ENCODE assay signal across 8 cellular contexts in genomic region chr2:161238559-161239415, GRCh38.
A peak's percentile ranks its signal among the peaks of the same experiment; 100 is the strongest.
DNase-seq lines count a peak whose midpoint lies in the region; ATAC-seq and TF ChIP-seq lines count a peak whose summit lies in the region.

No MANE protein-coding gene starts in this region.

- H2AFZ ChIP-seq in SU-DHL-6 (ENCODE audit: low read depth, low read length, severe bottlenecking) = peak overlapping the region; percentile 83

- H3F3A ChIP-seq in SU-DHL-6 (ENCODE audit: insufficient read depth) = peaks cover 10% of the 10 kb centered on the region; the same call in 1 of the 2 replicates

- ATAC-seq in GM19023 (IDR thresholded peaks at IDR 0.05; ENCODE audit: unreplicated experiment) (peak; percentile 45), HG03378 (IDR thresholded peaks at IDR 0.05; ENCODE audit: unreplicated experiment) (peak; percentile 24), left cardiac atrium (peak; percentile 80 to 91)

- H3K9ac ChIP-seq in SU-DHL-6 (ENCODE audit: low read length) = peak overlapping the region; percentile 44

- H3K27me3 ChIP-seq in SU-DHL-6 (ENCODE audit: low read length) = no peaks in the 10 kb centered on the region
- H3K27me3 ChIP-seq in vagina = no peaks in the 10 kb centered on the region

- H3K9me3 Mint-ChIP-seq in osteocyte (ENCODE audit: unreplicated experiment) = no peaks in the 10 kb centered on the region

- DNase-seq in AG09309 (ENCODE audit: low read depth) (no peak), amniotic stem cell (lab: John Stamatoyannopoulos, UW) (peak; percentile 2), left cardiac atrium (peak; percentile 73), osteocyte (ENCODE audit: extremely low spot score, unreplicated experiment) (peak; percentile 86), vagina (ENCODE audit: extremely low spot score in 2 of 2) (no peak)

- H3K9me3 ChIP-seq in SU-DHL-6 (ENCODE audit: insufficient read depth, low read length) = no peaks in the 10 kb centered on the region
- no peaks in the 10 kb centered on the region for H3K9me3 ChIP-seq in vagina

- peaks cover 11% of the 10 kb centered on the region for H3K4me1 ChIP-seq in vagina

- no peaks in the 10 kb centered on the region for H3K27me3 Mint-ChIP-seq in osteocyte (ENCODE audit: unreplicated experiment)

- no peak overlapping the region for H3K27ac Mint-ChIP-seq in osteocyte (ENCODE audit: unreplicated experiment)

- H3K4me2 ChIP-seq in SU-DHL-6 (ENCODE audit: low read depth, low read length, poor library complexity, severe bottlenecking) = peak overlapping the region; percentile 97

- H3K27ac ChIP-seq in SU-DHL-6 (ENCODE audit: low read depth, low read length) (no peak overlapping the region), vagina (peak overlapping the region; percentile 66)

- intact Hi-C loops in left cardiac atrium (cut with DNase I) (no loop called here), vagina (cut with DNase I) (no loop called here)

- TF ChIP-seq POLR2A in vagina (IDR thresholded peaks at IDR 0.05) = no peak

- no peaks in the 10 kb centered on the region for H3K9me2 ChIP-seq in SU-DHL-6 (replicated peaks; ENCODE audit: insufficient read depth, low read length)

- H3K4me3 Mint-ChIP-seq in osteocyte (ENCODE audit: unreplicated experiment) = peak overlapping the region; percentile 88

- TF ChIP-seq CTCF in AG09309 (IDR thresholded peaks at IDR 0.05; ENCODE audit: control insufficient read depth, insufficient read depth, low read depth, low read length, missing control alignments) = no peak
- TF ChIP-seq CTCF in SU-DHL-6 (IDR thresholded peaks at IDR 0.05; ENCODE audit: insufficient read depth, low read length, poor library complexity, severe bottlenecking) = no peak
- no peak for TF ChIP-seq CTCF in osteocyte (IDR thresholded peaks at IDR 0.05)
- no peak for TF ChIP-seq CTCF in vagina (IDR thresholded peaks at IDR 0.05)

- H3K79me2 ChIP-seq in SU-DHL-6 (ENCODE audit: insufficient read depth, low read length) = no peaks in the 10 kb centered on the region

- peak overlapping the region; percentile 55 for H3K4me3 ChIP-seq in AG09309 (ENCODE audit: control insufficient read depth, low read depth, low read length)
- H3K4me3 ChIP-seq in SU-DHL-6 (ENCODE audit: insufficient read depth, low read length, poor library complexity, severe bottlenecking) = peak overlapping the region; percentile 55
- H3K4me3 ChIP-seq in vagina = peak overlapping the region; percentile 57 to 83

- H3K36me3 Mint-ChIP-seq in osteocyte (ENCODE audit: unreplicated experiment) = peaks cover 8% of the 10 kb centered on the region

- peaks cover 12% of the 10 kb centered on the region; the same call in 1 of the 2 replicates for H3K36me3 ChIP-seq in SU-DHL-6 (ENCODE audit: low read length)
- H3K36me3 ChIP-seq in vagina = peaks cover 0 to 6% of the 10 kb centered on the region in 2 donors

- H3K4me1 Mint-ChIP-seq in osteocyte (ENCODE audit: unreplicated experiment) = peaks cover 14% of the 10 kb centered on the region

- peaks cover 7% of the 10 kb centered on the region; the same call in 1 of the 2 replicates for H4K20me1 ChIP-seq in SU-DHL-6 (ENCODE audit: low read depth, low read length)

Comparison
In these comparisons a context has a peak if more than half of its experiments do, and no peak if none do; other contexts are left out.
1. DNase-seq: peak in amniotic stem cell (single experiment), left cardiac atrium (single experiment) and osteocyte (single experiment); none in AG09309 (single experiment) and vagina (0 of 2).
2. ATAC-seq: peak in every context shown above with its lines; median percentile 86 in left cardiac atrium; 45 in GM19023; 24 in HG03378.
3. Peak in every context shown above with its lines, with median percentiles within 50 percentile points of each other: H3K4me3 ChIP-seq.